16 cellular contexts compared by ENCODE assay signal in genomic region chr3:33428812-33429211, GRCh38. TPM values are rescaled to one million over a fixed set of nuclear protein-coding genes. Genes with fewer than 3 reads are reported as not detected.
DNase-seq lines count a peak whose midpoint lies in the region; ATAC-seq and TF ChIP-seq lines count a peak whose summit lies in the region.
"Had no signal": no experiment of that assay in that cellular context is flagged by ENCODE, and none has a peak within 500 bp of the region (broad histone marks: within the 10 kb centered on the region; RNA-seq: fewer than 3 reads in every experiment).

No MANE protein-coding gene starts in this region.

- BruUV-seq in A673 (replicated peaks; lab: Mats Ljungman, UMichigan), result no TSS peak

- POLR2A ChIA-PET in A673 (lab: Charles Lee; ENCODE audit: low non-redundant PET), result no interaction called here

- H3K27ac Mint-ChIP-seq in activated naive CD4-positive, alpha-beta T cell treated with anti-CD3 and anti-CD28 coated beads, Interleukin-2, amount 50 U/mL, for 72 hours, result peak overlapping the region; percentile 53 to 80
- peak overlapping the region in 2 of 3 donors; percentile 8 to 28 for H3K27ac Mint-ChIP-seq in IgD-negative memory B cell
- H3K27ac Mint-ChIP-seq in stimulated activated memory B cell treated with anti-CD40 and anti-IgM and Interleukin-4, amounts not matched to agents 10 μg/mL and 1 μg/mL and 100 μg/mL, for 72 hours, result peak overlapping the region; percentile 31
- H3K27ac Mint-ChIP-seq: activated naive CD4-positive, alpha-beta T cell treated with anti-CD3 and anti-CD28 coated beads, Interleukin-2, amount 50 U/mL, for 24 hours had no signal

- no peaks in the 10 kb centered on the region for H3K27me3 Mint-ChIP-seq in IgD-negative memory B cell
- no peaks in the 10 kb centered on the region for H3K27me3 Mint-ChIP-seq in stimulated activated memory B cell treated with anti-CD40 and anti-IgM and Interleukin-4, amounts not matched to agents 10 μg/mL and 1 μg/mL and 100 μg/mL, for 72 hours
- H3K27me3 Mint-ChIP-seq: activated naive CD4-positive, alpha-beta T cell treated with anti-CD3 and anti-CD28 coated beads, Interleukin-2, amount 50 U/mL, for 24 hours; stimulated activated naive CD8-positive, alpha-beta T cell treated with anti-CD3 and anti-CD28 coated beads, Interleukin-15, amount 100 ng/mL, for 72 hours had no signal

- no peaks in the 10 kb centered on the region for H3K27me3 ChIP-seq in left lung
- H3K27me3 ChIP-seq in A673 (replicated peaks; ENCODE audit: insufficient read depth, low read depth, low read length, poor library complexity), result no peaks in the 10 kb centered on the region
- H3K27me3 ChIP-seq in brain microvascular endothelial cell (replicated peaks), result no peaks in the 10 kb centered on the region
- H3K27me3 ChIP-seq: SJSA1 had no signal

- no peaks in the 10 kb centered on the region for H3K9me3 ChIP-seq in left lung
- H3K9me3 ChIP-seq in A673 (ENCODE audit: low read depth, low read length, poor library complexity, severe bottlenecking), result no peaks in the 10 kb centered on the region
- H3K9me3 ChIP-seq: SJSA1 had no signal

- DNase-seq in activated naive CD4-positive, alpha-beta T cell treated with anti-CD3 and anti-CD28 coated beads, Interleukin-2, amount 50 U/mL, for 72 hours (ENCODE audit: low spot score in 2 of 2), result no peak
- no peak for DNase-seq in activated naive CD4-positive, alpha-beta T cell treated with anti-CD3 and anti-CD28 coated beads, Interleukin-2, amount 50 U/mL, for 16 hours
- DNase-seq in left lung, result no peak
- no peak for DNase-seq in A673 (ENCODE audit: low spot score)
- no peak for DNase-seq in brain microvascular endothelial cell
- DNase-seq: activated CD8-positive, alpha-beta memory T cell treated with anti-CD3 and anti-CD28 coated beads, Interleukin-2, amount 50 U/mL, for 4 hours; glutamatergic neuron; NCI-H2081; NCI-H524 treated with DMSO at 0.1 percent for 48 hours; stimulated activated naive CD8-positive, alpha-beta T cell treated with anti-CD3 and anti-CD28 coated beads, Interleukin-15, amount 100 ng/mL, for 72 hours had no signal

- no peak overlapping the region for H3K4me3 ChIP-seq in left lung
- H3K4me3 ChIP-seq in A673 (ENCODE audit: low read depth, low read length, poor library complexity, severe bottlenecking), result no peak overlapping the region
- H3K4me3 ChIP-seq in brain microvascular endothelial cell (ENCODE audit: low read depth, low read length), result no peak overlapping the region
- H3K4me3 ChIP-seq: SJSA1 had no signal

- H3K9me3 Mint-ChIP-seq in activated naive CD4-positive, alpha-beta T cell treated with anti-CD3 and anti-CD28 coated beads, Interleukin-2, amount 50 U/mL, for 72 hours, result no peaks in the 10 kb centered on the region
- no peaks in the 10 kb centered on the region for H3K9me3 Mint-ChIP-seq in IgD-negative memory B cell
- no peaks in the 10 kb centered on the region for H3K9me3 Mint-ChIP-seq in stimulated activated memory B cell treated with anti-CD40 and anti-IgM and Interleukin-4, amounts not matched to agents 10 μg/mL and 1 μg/mL and 100 μg/mL, for 72 hours
- H3K9me3 Mint-ChIP-seq: activated naive CD4-positive, alpha-beta T cell treated with anti-CD3 and anti-CD28 coated beads, Interleukin-2, amount 50 U/mL, for 24 hours; stimulated activated naive CD8-positive, alpha-beta T cell treated with anti-CD3 and anti-CD28 coated beads, Interleukin-15, amount 100 ng/mL, for 72 hours had no signal

- intact Hi-C loops in left lung (cut with DNase I) (no loop called here), A673 (cut with micrococcal nuclease; ENCODE audit: unreplicated experiment) (no loop called here)

- H3K27ac ChIP-seq in left lung (no peak overlapping the region), A673 (ENCODE audit: low read depth, low read length, poor library complexity, severe bottlenecking) (no peak overlapping the region), brain microvascular endothelial cell (no peak overlapping the region)
- H3K27ac ChIP-seq: SJSA1 had no signal

- CTCF ChIA-PET in A673 (lab: Charles Lee), result no interaction called here

- H3K4me1 Mint-ChIP-seq in IgD-negative memory B cell, result peaks cover 47 to 51% (median 50%) of the 10 kb centered on the region in 3 donors
- peaks cover 68% of the 10 kb centered on the region for H3K4me1 Mint-ChIP-seq in stimulated activated memory B cell treated with anti-CD40 and anti-IgM and Interleukin-4, amounts not matched to agents 10 μg/mL and 1 μg/mL and 100 μg/mL, for 72 hours

- TF ChIP-seq CTCF in left lung (IDR thresholded peaks at IDR 0.05) (no peak), A673 (conservative IDR thresholded peaks at IDR 0.05; ENCODE audit: low read depth, low read length) (no peak), brain microvascular endothelial cell (IDR thresholded peaks at IDR 0.05; ENCODE audit: low read depth, low read length, missing control alignments) (no peak)

- peak overlapping the region in 1 of 4 donors; percentile 59 for H3K4me3 Mint-ChIP-seq in IgD-negative memory B cell
- no peak overlapping the region for H3K4me3 Mint-ChIP-seq in stimulated activated memory B cell treated with anti-CD40 and anti-IgM and Interleukin-4, amounts not matched to agents 10 μg/mL and 1 μg/mL and 100 μg/mL, for 72 hours
- H3K4me3 Mint-ChIP-seq: stimulated activated naive CD8-positive, alpha-beta T cell treated with anti-CD3 and anti-CD28 coated beads, Interleukin-15, amount 100 ng/mL, for 72 hours had no signal

- in situ Hi-C loops in brain microvascular endothelial cell (cut with HindIII; ENCODE audit: low pct_ligation_motif_present, low sequenced_read_pairs), result no loop called here

- ATAC-seq in activated naive CD4-positive, alpha-beta T cell treated with anti-CD3 and anti-CD28 coated beads, Interleukin-2, amount 50 U/mL, for 72 hours, result no peak
- ATAC-seq in left lung, result peak; percentile 16
- ATAC-seq in stimulated activated memory B cell treated with anti-CD40 and anti-IgM and Interleukin-4, amounts not matched to agents 10 μg/mL and 1 μg/mL and 100 μg/mL, for 72 hours, result no peak
- ATAC-seq in GM19463 (IDR thresholded peaks at IDR 0.05; ENCODE audit: unreplicated experiment), result no peak
- ATAC-seq: activated CD4-positive, CD25-positive, alpha-beta regulatory T cell treated with anti-CD3 and anti-CD28 coated beads, Interleukin-2, amount 50 U/mL, for 24 hours; stimulated activated naive CD8-positive, alpha-beta T cell treated with anti-CD3 and anti-CD28 coated beads, Interleukin-15, amount 100 ng/mL, for 72 hours had no signal

- H3K36me3 ChIP-seq in left lung, result peaks cover 0 to 14% of the 10 kb centered on the region in 2 donors
- peaks cover 7% of the 10 kb centered on the region for H3K36me3 ChIP-seq in A673 (ENCODE audit: insufficient read depth, low read length, poor library complexity, severe bottlenecking)
- H3K36me3 ChIP-seq in brain microvascular endothelial cell (replicated peaks), result peaks cover 2% of the 10 kb centered on the region

- H3K4me1 ChIP-seq in left lung, result peaks cover 9 to 91% of the 10 kb centered on the region in 2 donors
- peaks cover 43% of the 10 kb centered on the region for H3K4me1 ChIP-seq in A673 (ENCODE audit: insufficient read depth, low read length, poor library complexity, severe bottlenecking)

- no peaks in the 10 kb centered on the region for H3K36me3 Mint-ChIP-seq in activated naive CD4-positive, alpha-beta T cell treated with anti-CD3 and anti-CD28 coated beads, Interleukin-2, amount 50 U/mL, for 72 hours
- H3K36me3 Mint-ChIP-seq in IgD-negative memory B cell, result peaks cover 5% of the 10 kb centered on the region
- peaks cover 9% of the 10 kb centered on the region for H3K36me3 Mint-ChIP-seq in stimulated activated memory B cell treated with anti-CD40 and anti-IgM and Interleukin-4, amounts not matched to agents 10 μg/mL and 1 μg/mL and 100 μg/mL, for 72 hours

RNA-seq across cellular contexts. Expression of gene UBP1, which starts 11.4 kb away (rescaled TPM):
- total RNA-seq in activated naive CD4-positive, alpha-beta T cell treated with anti-CD3 and anti-CD28 coated beads, Interleukin-2, amount 50 U/mL, for 72 hours, result 10 to 100 TPM; 49.7 to 57.6 TPM
- polyA plus RNA-seq in IgD-negative memory B cell, result 9.3 TPM
- total RNA-seq in left lung (10 to 100 TPM; 60.9 to 66.4 TPM), A673 (2021) (55.3 and 59.4 TPM in 2 replicates)
